In the genomic region with DNA sequence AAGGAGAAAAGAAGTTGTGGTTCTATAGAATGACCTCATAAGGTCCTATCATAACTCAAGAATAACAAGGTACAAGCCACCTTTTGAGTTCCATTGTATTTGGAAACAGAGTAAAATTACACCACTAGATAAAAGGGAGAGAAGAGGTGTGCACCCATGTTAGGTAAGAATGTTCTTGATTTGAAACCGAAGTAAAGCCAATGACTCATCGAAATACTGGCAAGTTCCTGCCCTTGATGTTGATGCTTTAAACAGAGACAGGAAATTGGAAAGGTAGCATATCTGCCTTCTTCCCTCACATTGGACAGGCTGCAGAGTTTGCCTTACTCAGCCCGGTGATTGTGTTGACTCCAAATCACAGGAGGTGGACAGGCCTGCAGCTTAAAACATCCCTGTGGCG, we compare ENCODE assay signal across 14 cellular contexts.
A peak's percentile ranks its signal among the peaks of the same experiment; 100 is the strongest.
DNase-seq lines count a peak whose midpoint lies in the region; ATAC-seq and TF ChIP-seq lines count a peak whose summit lies in the region.
"Had no signal": no experiment of that assay in that cellular context is flagged by ENCODE, and none has a peak within 500 bp of the region (broad histone marks: within the 10 kb centered on the region; RNA-seq: fewer than 3 reads in every experiment).

No MANE protein-coding gene starts in this region.

- POLR2A ChIA-PET in HCT116 (lab: Charles Lee): no interaction called here
- POLR2A ChIA-PET in RWPE1 (lab: Yijun Ruan, JAX; ENCODE audit: low non-redundant PET): no interaction called here

- H3K4me3 Mint-ChIP-seq in stimulated activated effector memory CD8-positive, alpha-beta T cell treated with anti-CD3 and anti-CD28 coated beads, Interleukin-12 subunit alpha, Interleukin-12 subunit beta, amount 100 ng/mL, for 72 hours: no peak overlapping the region
- H3K4me3 Mint-ChIP-seq: CD4-positive, CD25-positive, alpha-beta regulatory T cell had no signal

- WGBS in esophagus muscularis mucosa: 33% methylated on average over 4 of the region's 4 CpGs

- TF ChIP-seq RAD21 in HCT116 (IDR thresholded peaks at IDR 0.05; ENCODE audit: low read depth): no peak

- H3K27me3 ChIP-seq in HCT116 (ENCODE audit: insufficient read depth, low read length) (no peaks in the 10 kb centered on the region), esophagus muscularis mucosa (no peaks in the 10 kb centered on the region)
- H3K27me3 ChIP-seq: BLaER1 treated with 17β-estradiol and CSF1 and Interleukin-3, amounts not matched to agents 10 nM and 100 nM had no signal

- TF ChIP-seq EP300 in esophagus muscularis mucosa (IDR thresholded peaks at IDR 0.05): no peak

- TF ChIP-seq CTCF in HCT116 (IDR thresholded peaks at IDR 0.05 in 2 of 3, conservative IDR thresholded peaks at IDR 0.05 in 1 of 3; ENCODE audit: borderline replicate concordance in 1 of 3, insufficient read depth in 1 of 3, low read depth in 2 of 3, low read length in 2 of 3) (no peak), RWPE1 (conservative IDR thresholded peaks at IDR 0.05; ENCODE audit: low read depth) (no peak), esophagus muscularis mucosa (IDR thresholded peaks at IDR 0.05) (no peak)

- ATAC-seq in HCT116 (no peak), HG03108 (IDR thresholded peaks at IDR 0.05; ENCODE audit: unreplicated experiment) (no peak)
- ATAC-seq in stimulated activated effector memory CD8-positive, alpha-beta T cell treated with anti-CD3 and anti-CD28 coated beads, Interleukin-12 subunit alpha, Interleukin-12 subunit beta, amount 100 ng/mL, for 72 hours: no peak
- ATAC-seq: GM12878, HepG2 had no signal

- H3K4me2 ChIP-seq in HCT116 (ENCODE audit: low read length): no peak overlapping the region
- H3K4me2 ChIP-seq: BLaER1 treated with 17β-estradiol and CSF1 and Interleukin-3, amounts not matched to agents 10 nM and 100 nM had no signal

- no peaks in the 10 kb centered on the region for H3K4me1 Mint-ChIP-seq in stimulated activated effector memory CD8-positive, alpha-beta T cell treated with anti-CD3 and anti-CD28 coated beads, Interleukin-12 subunit alpha, Interleukin-12 subunit beta, amount 100 ng/mL, for 72 hours
- H3K4me1 Mint-ChIP-seq: CD4-positive, CD25-positive, alpha-beta regulatory T cell had no signal

- H4K20me1 ChIP-seq in HCT116 (ENCODE audit: insufficient read depth): no peaks in the 10 kb centered on the region
- H4K20me1 ChIP-seq: BLaER1 treated with 17β-estradiol and CSF1 and Interleukin-3, amounts not matched to agents 10 nM and 100 nM had no signal

- TF ChIP-seq POLR2A in HCT116 (IDR thresholded peaks at IDR 0.05; ENCODE audit: borderline replicate concordance, extremely low read depth, insufficient read depth, insufficient read length) (no peak), esophagus muscularis mucosa (IDR thresholded peaks at IDR 0.05; ENCODE audit: low read depth) (no peak)

- intact Hi-C loops in HCT116 (cut with micrococcal nuclease): no loop called here
- intact Hi-C loops in esophagus muscularis mucosa (cut with DNase I): no loop called here

- H3K27ac ChIP-seq in HCT116 (ENCODE audit: low read depth, low read length): no peak overlapping the region
- H3K27ac ChIP-seq in RWPE1: no peak overlapping the region
- peak overlapping the region; percentile 33 to 55 (median 43) for H3K27ac ChIP-seq in esophagus muscularis mucosa (replicated peaks in 1 of 4)
- H3K27ac ChIP-seq: BLaER1 treated with 17β-estradiol and CSF1 and Interleukin-3, amounts not matched to agents 10 nM and 100 nM had no signal

- DNase-seq in HCT116 (ENCODE audit: low read depth, low spot score) (no peak), RWPE1 (ENCODE audit: low spot score) (peak; percentile 3), esophagus muscularis mucosa (ENCODE audit: extremely low spot score) (no peak), pons (ENCODE audit: low spot score) (peak; percentile 29), HT-29 (ENCODE audit: low spot score) (no peak)
- DNase-seq in stimulated activated effector memory CD8-positive, alpha-beta T cell treated with anti-CD3 and anti-CD28 coated beads, Interleukin-12 subunit alpha, Interleukin-12 subunit beta, amount 100 ng/mL, for 72 hours (ENCODE audit: low spot score in 2 of 2): no peak
- DNase-seq: ACHN; CD4-positive, CD25-positive, alpha-beta regulatory T cell; DMS79; HCEC 1CT had no signal

- peaks cover 0 to 6% of the 10 kb centered on the region in 2 experiments; a peak in 2 of 4 replicates for H3K4me1 ChIP-seq in HCT116 (ENCODE audit: control insufficient read depth in 1 of 2, insufficient read depth in 2 of 2, low read length in 2 of 2)
- H3K4me1 ChIP-seq in esophagus muscularis mucosa: peaks cover 0 to 24% (median 23%) of the 10 kb centered on the region in 4 donors
- H3K4me1 ChIP-seq: BLaER1 treated with 17β-estradiol and CSF1 and Interleukin-3, amounts not matched to agents 10 nM and 100 nM had no signal

- H3K36me3 Mint-ChIP-seq in stimulated activated effector memory CD8-positive, alpha-beta T cell treated with anti-CD3 and anti-CD28 coated beads, Interleukin-12 subunit alpha, Interleukin-12 subunit beta, amount 100 ng/mL, for 72 hours: no peaks in the 10 kb centered on the region
- H3K36me3 Mint-ChIP-seq: CD4-positive, CD25-positive, alpha-beta regulatory T cell had no signal

- no peaks in the 10 kb centered on the region for H3K9me2 ChIP-seq in HCT116 (ENCODE audit: insufficient read depth)

- no peaks in the 10 kb centered on the region for H3K9me3 ChIP-seq in HCT116 (ENCODE audit: control insufficient read depth in 1 of 2, insufficient read depth in 1 of 2, low read depth in 1 of 2, low read length in 2 of 2)
- no peaks in the 10 kb centered on the region for H3K9me3 ChIP-seq in esophagus muscularis mucosa
- H3K9me3 ChIP-seq: BLaER1 treated with 17β-estradiol and CSF1 and Interleukin-3, amounts not matched to agents 10 nM and 100 nM had no signal

- RAD21 ChIA-PET in HCT116 (lab: Charles Lee; ENCODE audit: low non-redundant PET in 1 of 2, low total read pairs in 2 of 2, uncharacterized antibody in 2 of 2, unreplicated experiment in 2 of 2): no interaction called here

- peaks cover 6% of the 10 kb centered on the region for H3K9me3 Mint-ChIP-seq in stimulated activated effector memory CD8-positive, alpha-beta T cell treated with anti-CD3 and anti-CD28 coated beads, Interleukin-12 subunit alpha, Interleukin-12 subunit beta, amount 100 ng/mL, for 72 hours

- no peaks in the 10 kb centered on the region for H3K79me2 ChIP-seq in HCT116 (ENCODE audit: insufficient read depth, low read length)

- H3K9ac ChIP-seq in HCT116 (ENCODE audit: low read length): no peak overlapping the region
- H3K9ac ChIP-seq: BLaER1 treated with 17β-estradiol and CSF1 and Interleukin-3, amounts not matched to agents 10 nM and 100 nM had no signal

- H3K27ac Mint-ChIP-seq in stimulated activated effector memory CD8-positive, alpha-beta T cell treated with anti-CD3 and anti-CD28 coated beads, Interleukin-12 subunit alpha, Interleukin-12 subunit beta, amount 100 ng/mL, for 72 hours: no peak overlapping the region
- H3K27ac Mint-ChIP-seq: CD4-positive, CD25-positive, alpha-beta regulatory T cell had no signal

- CTCF ChIA-PET in HCT116 (lab: Charles Lee): interaction anchor here (2.2 kb wide), 1 partner anchor 10 kb away, joined by 5 read pairs; no protein-coding TSS in a partner anchor
- CTCF ChIA-PET in RWPE1 (lab: Yijun Ruan, JAX): no interaction called here

- H3K4me3 ChIP-seq in HCT116 (replicated peaks in 1 of 2; ENCODE audit: low read depth in 1 of 2, low read length in 2 of 2) (no peak overlapping the region), esophagus muscularis mucosa (no peak overlapping the region)
- H3K4me3 ChIP-seq: BLaER1 treated with 17β-estradiol and CSF1 and Interleukin-3, amounts not matched to agents 10 nM and 100 nM; GM12878 had no signal

- peak overlapping the region; percentile 71 for H2AFZ ChIP-seq in HCT116 (ENCODE audit: low read depth, low read length, poor library complexity, severe bottlenecking)

- BruUV-seq in HCT116 (replicated peaks; lab: Mats Ljungman, UMichigan): no TSS peak

- H3K36me3 ChIP-seq in HCT116 (ENCODE audit: control insufficient read depth in 1 of 2, insufficient read depth in 2 of 2, low read length in 2 of 2): no peaks in the 10 kb centered on the region
- no peaks in the 10 kb centered on the region for H3K36me3 ChIP-seq in esophagus muscularis mucosa
- H3K36me3 ChIP-seq: BLaER1 treated with 17β-estradiol and CSF1 and Interleukin-3, amounts not matched to agents 10 nM and 100 nM had no signal

TF ChIP-seq in HCT116, 20 proteins besides CTCF, POLR2A, EP300 and RAD21:
- TF ChIP-seq CBX3 (IDR thresholded peaks at IDR 0.05; ENCODE audit: low read depth) (no peak), SRF (IDR thresholded peaks at IDR 0.05; ENCODE audit: low read depth) (no peak), POLR2AphosphoS5 (IDR thresholded peaks at IDR 0.05; ENCODE audit: low read depth, low read length) (no peak), ZFX (IDR thresholded peaks at IDR 0.05) (no peak), JUND (IDR thresholded peaks at IDR 0.05) (no peak), EZH2phosphoT487 (IDR thresholded peaks at IDR 0.05; ENCODE audit: borderline replicate concordance) (no peak), EZH2 (IDR thresholded peaks at IDR 0.05) (no peak), ELF1 (IDR thresholded peaks at IDR 0.05; ENCODE audit: borderline replicate concordance, low read depth) (no peak), FOSL1 (IDR thresholded peaks at IDR 0.05; ENCODE audit: low read depth) (no peak), EGR1 (IDR thresholded peaks at IDR 0.05; ENCODE audit: low read depth) (no peak), ZNF274 (IDR thresholded peaks at IDR 0.05; ENCODE audit: low read depth, low read length) (no peak), SIN3A (IDR thresholded peaks at IDR 0.05; ENCODE audit: low read depth) (no peak)
- TF ChIP-seq, protein P1, sequence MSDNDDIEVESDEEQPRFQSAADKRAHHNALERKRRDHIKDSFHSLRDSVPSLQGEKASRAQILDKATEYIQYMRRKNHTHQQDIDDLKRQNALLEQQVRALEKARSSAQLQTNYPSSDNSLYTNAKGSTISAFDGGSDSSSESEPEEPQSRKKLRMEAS (IDR thresholded peaks at IDR 0.05): no peak
- TF ChIP-seq, protein P2, sequence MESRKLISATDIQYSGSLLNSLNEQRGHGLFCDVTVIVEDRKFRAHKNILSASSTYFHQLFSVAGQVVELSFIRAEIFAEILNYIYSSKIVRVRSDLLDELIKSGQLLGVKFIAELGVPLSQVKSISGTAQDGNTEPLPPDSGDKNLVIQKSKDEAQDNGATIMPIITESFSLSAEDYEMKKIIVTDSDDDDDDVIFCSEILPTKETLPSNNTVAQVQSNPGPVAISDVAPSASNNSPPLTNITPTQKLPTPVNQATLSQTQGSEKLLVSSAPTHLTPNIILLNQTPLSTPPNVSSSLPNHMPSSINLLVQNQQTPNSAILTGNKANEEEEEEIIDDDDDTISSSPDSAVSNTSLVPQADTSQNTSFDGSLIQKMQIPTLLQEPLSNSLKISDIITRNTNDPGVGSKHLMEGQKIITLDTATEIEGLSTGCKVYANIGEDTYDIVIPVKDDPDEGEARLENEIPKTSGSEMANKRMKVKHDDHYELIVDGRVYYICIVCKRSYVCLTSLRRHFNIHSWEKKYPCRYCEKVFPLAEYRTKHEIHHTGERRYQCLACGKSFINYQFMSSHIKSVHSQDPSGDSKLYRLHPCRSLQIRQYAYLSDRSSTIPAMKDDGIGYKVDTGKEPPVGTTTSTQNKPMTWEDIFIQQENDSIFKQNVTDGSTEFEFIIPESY (IDR thresholded peaks at IDR 0.05; ENCODE audit: extremely low read depth, insufficient replicate concordance, low read length): no peak

Comparison
In these comparisons a context has a peak if more than half of its experiments do, and no peak if none do; other contexts are left out.
1. DNase-seq: peak in RWPE1 (single experiment) and pons (single experiment); none in HCT116 (single experiment), esophagus muscularis mucosa (single experiment), stimulated activated effector memory CD8-positive, alpha-beta T cell treated with anti-CD3 and anti-CD28 coated beads, Interleukin-12 subunit alpha, Interleukin-12 subunit beta, amount 100 ng/mL, for 72 hours (0 of 2) and HT-29 (single experiment).
2. H3K27ac ChIP-seq: peak in esophagus muscularis mucosa (4 of 4); none in HCT116 (single experiment) and RWPE1 (single experiment).